Comparison of ENCODE assay signal across 8 cellular contexts in the genomic region with DNA sequence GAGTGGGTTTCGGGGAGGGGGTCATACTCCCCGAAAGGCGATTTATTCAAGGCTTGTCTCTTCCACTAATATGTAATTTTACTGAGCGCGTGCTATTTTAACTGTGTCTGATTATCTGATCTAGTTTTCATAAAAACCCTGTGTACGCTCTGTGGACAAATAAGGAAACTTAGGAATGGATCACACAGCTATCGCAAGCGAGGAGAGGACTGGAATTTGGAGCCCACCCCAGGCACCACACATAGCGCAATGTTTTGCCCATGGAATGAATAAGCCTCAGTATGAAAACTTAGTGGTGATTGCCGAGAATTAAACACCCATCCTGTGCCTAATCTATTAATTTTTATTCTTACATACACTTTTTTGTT. TPM values are rescaled to one million over a fixed set of nuclear protein-coding genes. Genes with fewer than 3 reads are reported as not detected.
DNase-seq lines count a peak whose midpoint lies in the region; ATAC-seq and TF ChIP-seq lines count a peak whose summit lies in the region.

No MANE protein-coding gene starts in this region.

- ATAC-seq in memory B cell (ENCODE audit: low read depth) = no peak

- TF ChIP-seq CTCF in chondrocyte (IDR thresholded peaks at IDR 0.05) = no peak

- H3K36me3 Mint-ChIP-seq in chondrocyte (ENCODE audit: low read depth) (peaks cover 25% of the 10 kb centered on the region), memory B cell (peaks cover 19% of the 10 kb centered on the region)

- H3K9me3 Mint-ChIP-seq in chondrocyte (ENCODE audit: low read depth) (no peaks in the 10 kb centered on the region), memory B cell (no peaks in the 10 kb centered on the region)

- H3K4me1 Mint-ChIP-seq in chondrocyte (ENCODE audit: low read depth) = peaks cover 33% of the 10 kb centered on the region
- H3K4me1 Mint-ChIP-seq in memory B cell = peaks cover 32% of the 10 kb centered on the region

- H3K27me3 Mint-ChIP-seq in chondrocyte (ENCODE audit: low read depth) (no peaks in the 10 kb centered on the region), memory B cell (no peaks in the 10 kb centered on the region)

- DNase-seq in NCI-H1092 treated with DMSO at 0.1 percent for 48 hours (lab: John Stamatoyannopoulos, UW) = peak; percentile 61
- DNase-seq in NCI-H1092 (lab: John Stamatoyannopoulos, UW) = no peak
- peak; percentile 42 for DNase-seq in NCI-H146 (lab: John Stamatoyannopoulos, UW)
- no peak for DNase-seq in chondrocyte (ENCODE audit: low spot score)
- no peak for DNase-seq in memory B cell (ENCODE audit: low spot score in 2 of 2)
- DNase-seq in RPMI8226 = no peak
- no peak for DNase-seq in NK-92 (lab: John Stamatoyannopoulos, UW; ENCODE audit: unreplicated experiment)
- DNase-seq in H4 (ENCODE audit: low spot score) = no peak

- H3K4me3 Mint-ChIP-seq in chondrocyte (ENCODE audit: unreplicated experiment) (peak overlapping the region; percentile 89), memory B cell (peak overlapping the region; percentile 95)

- peak overlapping the region; percentile 91 for H3K27ac Mint-ChIP-seq in chondrocyte (ENCODE audit: unreplicated experiment)
- H3K27ac Mint-ChIP-seq in memory B cell = peak overlapping the region; percentile 89

RNA-seq across cellular contexts. Expression of a gene that starts 9.8 kb away (rescaled TPM):
- 1.3 to 2.6 TPM (median 2.3 TPM) in 3 replicates for total RNA-seq in chondrocyte
- total RNA-seq in H4 (2014; rRNA removed; shearing (Covaris generic)) = not detected in 2 replicates

RNA-seq across cellular contexts. Expression of a gene that starts 29.3 kb away (rescaled TPM):
- 19.6 to 21.5 TPM (median 20.3 TPM) in 3 replicates for total RNA-seq in chondrocyte
- 25.6 and 25.8 TPM in 2 replicates for total RNA-seq in H4 (2014; rRNA removed; shearing (Covaris generic))

Comparison
In these comparisons a context has a peak if more than half of its experiments do, and no peak if none do; other contexts are left out.
1. DNase-seq: peak in NCI-H1092 treated with DMSO at 0.1 percent for 48 hours (single experiment) and NCI-H146 (single experiment); none in NCI-H1092 (single experiment), chondrocyte (single experiment), memory B cell (0 of 2), RPMI8226 (single experiment), NK-92 (single experiment) and H4 (single experiment).